13 cellular contexts compared by ENCODE assay signal in genomic region chr16:2196981-2197511, GRCh38. TPM values are rescaled to one million over a fixed set of nuclear protein-coding genes. Genes with fewer than 3 reads are reported as not detected.
DNase-seq lines count a peak whose midpoint lies in the region; ATAC-seq and TF ChIP-seq lines count a peak whose summit lies in the region.
"Had no signal": no experiment of that assay in that cellular context is flagged by ENCODE, and none has a peak within 500 bp of the region (broad histone marks: within the 10 kb centered on the region; RNA-seq: fewer than 3 reads in every experiment).

No MANE protein-coding gene starts in this region.

- POLR2A ChIA-PET in CD4-positive, alpha-beta T cell (lab: Charles Lee), result interaction anchor here (0.7 kb wide), 1 partner anchor 18 kb away, joined by 3 read pairs; the partner anchor contains the start of gene PGP

- peak overlapping the region; percentile 27 for H2BK5ac ChIP-seq in neuronal stem cell (ENCODE audit: low read length)

- peaks cover 27% of the 10 kb centered on the region for H3K27me3 Mint-ChIP-seq in CD4-positive, alpha-beta T cell
- peaks cover 33 to 50% of the 10 kb centered on the region in 2 donors for H3K27me3 Mint-ChIP-seq in effector memory CD8-positive, alpha-beta T cell

- H3K27me3 ChIP-seq in CD4-positive, alpha-beta T cell (ENCODE audit: control insufficient read depth, insufficient read depth, low read length), result peaks cover 31% of the 10 kb centered on the region
- H3K27me3 ChIP-seq in NT2/D1 (ENCODE audit: insufficient read depth, insufficient read length) (peaks cover 46% of the 10 kb centered on the region), neuronal stem cell (ENCODE audit: control insufficient read depth in 3 of 3, insufficient read depth in 3 of 3, low read depth in 1 of 3, low read length in 3 of 3) (peaks cover 2 to 30% (median 23%) of the 10 kb centered on the region in 3 experiments)

- H3K79me1 ChIP-seq in neuronal stem cell (ENCODE audit: low read depth, low read length), result no peaks in the 10 kb centered on the region

- in situ Hi-C loops in GM13977 (cut with MboI; ENCODE audit: low pct_unique_long_range_greater_than_20kb, low sequenced_read_pairs, unreplicated experiment), result no loop called here

- H2BK120ac ChIP-seq in neuronal stem cell (ENCODE audit: low read depth, low read length), result peak overlapping the region; percentile 74

- WGBS in neuronal stem cell (ENCODE audit: extremely low coverage in 2 of 2, insufficient read length in 2 of 2, insufficient replicate concordance in 1 of 2), 2 donors, result no CpG with 5 or more reads among the region's 32 CpGs

- peaks cover 19% of the 10 kb centered on the region for H3K4me1 ChIP-seq in NT2/D1 (ENCODE audit: insufficient read depth, insufficient read length)
- peaks cover 10 to 23% of the 10 kb centered on the region in 2 donors for H3K4me1 ChIP-seq in neuronal stem cell (ENCODE audit: control insufficient read depth in 2 of 2, insufficient read depth in 1 of 2, low read depth in 1 of 2, low read length in 2 of 2)

- intact Hi-C loops in CD4-positive, alpha-beta T cell (cut with DNase I, micrococcal nuclease), result loop anchor here in 1 of 2 experiments (5.0 to 10.0 kb wide), 3 partner anchors 138 to 290 kb away; partner anchors contain the start of gene CCNF

- no peak overlapping the region for H4K8ac ChIP-seq in neuronal stem cell (ENCODE audit: low read depth, low read length)

- H4K91ac ChIP-seq in neuronal stem cell (ENCODE audit: low read depth, low read length, poor library complexity), result no peak overlapping the region

- H3K14ac ChIP-seq in neuronal stem cell (ENCODE audit: low read length), result no peak overlapping the region

- H3K36me3 ChIP-seq in NT2/D1 (ENCODE audit: insufficient read depth, insufficient read length, low read length), result no peaks in the 10 kb centered on the region
- no peaks in the 10 kb centered on the region for H3K36me3 ChIP-seq in neuronal stem cell (replicated peaks in 1 of 2; ENCODE audit: control insufficient read depth in 2 of 2, insufficient read depth in 2 of 2, low read length in 2 of 2)
- H3K36me3 ChIP-seq: left lung had no signal

- peak overlapping the region; percentile 99 for H2AK5ac ChIP-seq in neuronal stem cell (ENCODE audit: low read depth, low read length)

- H3K18ac ChIP-seq in neuronal stem cell (ENCODE audit: low read length), result peak overlapping the region; percentile 91

- TF ChIP-seq CTCF in CD4-positive, alpha-beta T cell (IDR thresholded peaks at IDR 0.05), result no peak
- no peak for TF ChIP-seq CTCF in GM13977 (IDR thresholded peaks at IDR 0.05; ENCODE audit: extremely low read depth, insufficient read depth, missing control alignments)

- ATAC-seq in CD4-positive, alpha-beta T cell (ENCODE audit: poor library complexity), result no peak
- no peak for ATAC-seq in effector memory CD8-positive, alpha-beta T cell (replicated peaks)
- ATAC-seq in HG02884 (IDR thresholded peaks at IDR 0.05; ENCODE audit: unreplicated experiment), result no peak
- ATAC-seq: left lung, sciatic nerve had no signal

- H3K36me3 Mint-ChIP-seq in CD4-positive, alpha-beta T cell (ENCODE audit: low read depth), result no peaks in the 10 kb centered on the region
- H3K36me3 Mint-ChIP-seq in effector memory CD8-positive, alpha-beta T cell (ENCODE audit: insufficient read depth), result no peaks in the 10 kb centered on the region

- CTCF ChIA-PET in CD4-positive, alpha-beta T cell (lab: Charles Lee), result no interaction called here

- H3K9ac ChIP-seq in NT2/D1 (ENCODE audit: insufficient read length, low read depth) (peak overlapping the region; percentile 61), neuronal stem cell (ENCODE audit: low read depth, low read length, poor library complexity) (no peak overlapping the region)

- H2BK12ac ChIP-seq in neuronal stem cell (ENCODE audit: low read length), result no peak overlapping the region

- H3K27ac ChIP-seq in CD4-positive, alpha-beta T cell (ENCODE audit: low read depth, low read length), result no peak overlapping the region
- no peak overlapping the region for H3K27ac ChIP-seq in neuronal stem cell (replicated peaks; ENCODE audit: low read length)
- H3K27ac ChIP-seq: left lung had no signal

- no peak overlapping the region for H3K23ac ChIP-seq in neuronal stem cell (ENCODE audit: low read depth, low read length, poor library complexity)

- no peak overlapping the region for H3K27ac Mint-ChIP-seq in CD4-positive, alpha-beta T cell
- H3K27ac Mint-ChIP-seq in effector memory CD8-positive, alpha-beta T cell, result no peak overlapping the region

- H3K4me3 ChIP-seq in NT2/D1 (ENCODE audit: insufficient read length, low read depth) (peak overlapping the region; percentile 21), neuronal stem cell (ENCODE audit: low read length in 2 of 2) (peak overlapping the region; percentile 38 to 75)
- H3K4me3 ChIP-seq: left lung had no signal

- peak overlapping the region; percentile 91 for H2AFZ ChIP-seq in neuronal stem cell (ENCODE audit: low read length)

- H3K4me1 Mint-ChIP-seq in CD4-positive, alpha-beta T cell (ENCODE audit: low read depth), result peaks cover 10% of the 10 kb centered on the region
- peaks cover 2 to 5% of the 10 kb centered on the region in 2 donors for H3K4me1 Mint-ChIP-seq in effector memory CD8-positive, alpha-beta T cell (ENCODE audit: low read depth in 2 of 2)

- H2BK15ac ChIP-seq in neuronal stem cell (ENCODE audit: low read length), result peak overlapping the region; percentile 88

- H3K9me3 Mint-ChIP-seq in CD4-positive, alpha-beta T cell, result no peaks in the 10 kb centered on the region
- H3K9me3 Mint-ChIP-seq in effector memory CD8-positive, alpha-beta T cell, result no peaks in the 10 kb centered on the region

- peak overlapping the region; percentile 30 for H3K4me3 Mint-ChIP-seq in CD4-positive, alpha-beta T cell
- peak overlapping the region; percentile 73 to 74 for H3K4me3 Mint-ChIP-seq in effector memory CD8-positive, alpha-beta T cell

- H3K4ac ChIP-seq in neuronal stem cell (ENCODE audit: low read length), result no peak overlapping the region

- peak overlapping the region; percentile 73 for H3K4me2 ChIP-seq in neuronal stem cell (ENCODE audit: insufficient read depth, low read length, poor library complexity, severe bottlenecking)

- no peaks in the 10 kb centered on the region for H3K9me3 ChIP-seq in CD4-positive, alpha-beta T cell (ENCODE audit: control insufficient read depth, low read length)
- 0 out of 2 replicates have a peak, but pooled peaks cover 5% of the 10 kb centered on the region for H3K9me3 ChIP-seq in NT2/D1 (ENCODE audit: insufficient read depth, low read length)
- peaks cover 0 to 6% of the 10 kb centered on the region in 2 donors for H3K9me3 ChIP-seq in neuronal stem cell (replicated peaks in 1 of 2; ENCODE audit: control insufficient read depth in 2 of 2, insufficient read depth in 1 of 2, low read depth in 1 of 2, low read length in 2 of 2)
- H3K9me3 ChIP-seq: left lung had no signal

- DNase-seq in CD4-positive, alpha-beta T cell, result no peak
- no peak for DNase-seq in NT2/D1 (ENCODE audit: low read depth, low spot score)
- no peak for DNase-seq in effector memory CD8-positive, alpha-beta T cell
- no peak for DNase-seq in neuronal stem cell (ENCODE audit: low spot score)
- no peak for DNase-seq in GM13977 (ENCODE audit: low spot score)
- no peak for DNase-seq in NCI-H345 treated with DMSO at 0.1 percent for 48 hours (lab: John Stamatoyannopoulos, UW; ENCODE audit: unreplicated experiment)
- DNase-seq in iPS-NIHi11 (ENCODE audit: low spot score), result no peak
- DNase-seq: activated CD8-positive, alpha-beta memory T cell treated with anti-CD3 and anti-CD28 coated beads for 24 hours; DMS153; KG1; left lung had no signal

RNA-seq across cellular contexts. Expression of gene CASKIN1, which starts 0.6 kb away (rescaled TPM):
- under 1 TPM in 1 of 2 experiments, not detected in 1; 0.06 TPM for total RNA-seq in CD4-positive, alpha-beta T cell
- 4.7 TPM for polyA plus RNA-seq in neuronal stem cell (2013, experiment 1 of 2)
- polyA plus RNA-seq in neuronal stem cell (2013, experiment 2 of 2), result 4.7 TPM

RNA-seq across cellular contexts. Expression of gene MLST8, which starts 8.2 kb away (rescaled TPM):
- total RNA-seq in CD4-positive, alpha-beta T cell, result 10 to 100 TPM; 22.9 to 26.4 TPM
- 74.1 TPM for polyA plus RNA-seq in neuronal stem cell (2013, experiment 1 of 2)
- 70.9 TPM for polyA plus RNA-seq in neuronal stem cell (2013, experiment 2 of 2)

RNA-seq across cellular contexts. Expression of gene BRICD5, which starts 13.6 kb away (rescaled TPM):
- total RNA-seq in CD4-positive, alpha-beta T cell, result 1 to 10 TPM; 4.2 to 5.0 TPM
- 9.0 TPM for polyA plus RNA-seq in neuronal stem cell (2013, experiment 1 of 2)
- 9.1 TPM for polyA plus RNA-seq in neuronal stem cell (2013, experiment 2 of 2)

RNA-seq across cellular contexts. Expression of gene PGP, which starts 17.6 kb away (rescaled TPM):
- total RNA-seq in CD4-positive, alpha-beta T cell, result 1 to 10 TPM; 8.1 to 8.5 TPM
- 32.8 TPM for polyA plus RNA-seq in neuronal stem cell (2013, experiment 1 of 2)
- 31.7 TPM for polyA plus RNA-seq in neuronal stem cell (2013, experiment 2 of 2)

RNA-seq across cellular contexts. Expression of gene E4F1, which starts 26.3 kb away (rescaled TPM):
- total RNA-seq in CD4-positive, alpha-beta T cell, result 10 to 100 TPM; 31.8 to 33.8 TPM
- polyA plus RNA-seq in neuronal stem cell (2013, experiment 1 of 2), result 10.6 TPM
- polyA plus RNA-seq in neuronal stem cell (2013, experiment 2 of 2), result 9.7 TPM
